Comparison of ENCODE assay signal across 1 cellular context in the genomic region with DNA sequence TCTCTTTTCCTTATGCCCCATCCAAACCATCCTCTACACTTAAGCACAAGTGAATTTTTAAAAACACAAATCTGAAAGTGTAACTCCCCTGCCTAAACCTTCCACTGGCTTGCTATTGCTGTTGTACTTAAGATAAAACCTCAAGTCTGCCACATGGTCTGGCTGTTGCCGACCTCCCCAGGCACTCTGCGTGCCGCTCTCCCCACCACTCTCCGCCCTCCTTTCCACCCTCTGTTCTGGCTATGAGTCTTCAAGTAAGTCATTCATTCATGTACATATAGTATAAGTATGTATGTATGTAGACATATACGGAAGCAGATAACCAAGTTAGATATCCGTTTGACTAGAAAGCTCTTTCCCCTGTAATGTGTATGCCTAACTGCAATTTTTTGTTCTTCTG.
TF ChIP-seq lines count a peak whose summit lies in the region.

No MANE protein-coding gene starts in this region.

TF ChIP-seq in GM12878, 131 proteins besides CTCF, POLR2A, EP300 and RAD21 (continued from another document):
- TF ChIP-seq, protein P1, sequence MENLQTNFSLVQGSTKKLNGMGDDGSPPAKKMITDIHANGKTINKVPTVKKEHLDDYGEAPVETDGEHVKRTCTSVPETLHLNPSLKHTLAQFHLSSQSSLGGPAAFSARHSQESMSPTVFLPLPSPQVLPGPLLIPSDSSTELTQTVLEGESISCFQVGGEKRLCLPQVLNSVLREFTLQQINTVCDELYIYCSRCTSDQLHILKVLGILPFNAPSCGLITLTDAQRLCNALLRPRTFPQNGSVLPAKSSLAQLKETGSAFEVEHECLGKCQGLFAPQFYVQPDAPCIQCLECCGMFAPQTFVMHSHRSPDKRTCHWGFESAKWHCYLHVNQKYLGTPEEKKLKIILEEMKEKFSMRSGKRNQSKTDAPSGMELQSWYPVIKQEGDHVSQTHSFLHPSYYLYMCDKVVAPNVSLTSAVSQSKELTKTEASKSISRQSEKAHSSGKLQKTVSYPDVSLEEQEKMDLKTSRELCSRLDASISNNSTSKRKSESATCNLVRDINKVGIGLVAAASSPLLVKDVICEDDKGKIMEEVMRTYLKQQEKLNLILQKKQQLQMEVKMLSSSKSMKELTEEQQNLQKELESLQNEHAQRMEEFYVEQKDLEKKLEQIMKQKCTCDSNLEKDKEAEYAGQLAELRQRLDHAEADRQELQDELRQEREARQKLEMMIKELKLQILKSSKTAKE (IDR thresholded peaks at IDR 0.05; ENCODE audit: low read depth, poor library complexity, severe bottlenecking), result peak; percentile 75
- no peak for TF ChIP-seq PAX8 (IDR thresholded peaks at IDR 0.05)
- TF ChIP-seq, protein P2, sequence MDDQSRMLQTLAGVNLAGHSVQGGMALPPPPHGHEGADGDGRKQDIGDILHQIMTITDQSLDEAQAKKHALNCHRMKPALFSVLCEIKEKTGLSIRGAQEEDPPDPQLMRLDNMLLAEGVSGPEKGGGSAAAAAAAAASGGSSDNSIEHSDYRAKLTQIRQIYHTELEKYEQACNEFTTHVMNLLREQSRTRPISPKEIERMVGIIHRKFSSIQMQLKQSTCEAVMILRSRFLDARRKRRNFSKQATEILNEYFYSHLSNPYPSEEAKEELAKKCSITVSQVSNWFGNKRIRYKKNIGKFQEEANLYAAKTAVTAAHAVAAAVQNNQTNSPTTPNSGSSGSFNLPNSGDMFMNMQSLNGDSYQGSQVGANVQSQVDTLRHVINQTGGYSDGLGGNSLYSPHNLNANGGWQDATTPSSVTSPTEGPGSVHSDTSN (IDR thresholded peaks at IDR 0.05; ENCODE audit: insufficient replicate concordance, low read depth, low read length), result no peak
- TF ChIP-seq SMAD1 (IDR thresholded peaks at IDR 0.05; ENCODE audit: low read depth, partially characterized antibody), result no peak
- TF ChIP-seq, protein P3, sequence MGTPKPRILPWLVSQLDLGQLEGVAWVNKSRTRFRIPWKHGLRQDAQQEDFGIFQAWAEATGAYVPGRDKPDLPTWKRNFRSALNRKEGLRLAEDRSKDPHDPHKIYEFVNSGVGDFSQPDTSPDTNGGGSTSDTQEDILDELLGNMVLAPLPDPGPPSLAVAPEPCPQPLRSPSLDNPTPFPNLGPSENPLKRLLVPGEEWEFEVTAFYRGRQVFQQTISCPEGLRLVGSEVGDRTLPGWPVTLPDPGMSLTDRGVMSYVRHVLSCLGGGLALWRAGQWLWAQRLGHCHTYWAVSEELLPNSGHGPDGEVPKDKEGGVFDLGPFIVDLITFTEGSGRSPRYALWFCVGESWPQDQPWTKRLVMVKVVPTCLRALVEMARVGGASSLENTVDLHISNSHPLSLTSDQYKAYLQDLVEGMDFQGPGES (IDR thresholded peaks at IDR 0.05), result no peak
- no peak for TF ChIP-seq ASH2L (IDR thresholded peaks at IDR 0.05; ENCODE audit: borderline replicate concordance, low read depth)
- TF ChIP-seq, protein P4, sequence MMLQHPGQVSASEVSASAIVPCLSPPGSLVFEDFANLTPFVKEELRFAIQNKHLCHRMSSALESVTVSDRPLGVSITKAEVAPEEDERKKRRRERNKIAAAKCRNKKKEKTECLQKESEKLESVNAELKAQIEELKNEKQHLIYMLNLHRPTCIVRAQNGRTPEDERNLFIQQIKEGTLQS (IDR thresholded peaks at IDR 0.05; ENCODE audit: borderline replicate concordance, extremely low read depth, low read depth, low read length), result no peak
- no peak for TF ChIP-seq MTA2 (IDR thresholded peaks at IDR 0.05; ENCODE audit: low read depth)
- TF ChIP-seq, protein P5, sequence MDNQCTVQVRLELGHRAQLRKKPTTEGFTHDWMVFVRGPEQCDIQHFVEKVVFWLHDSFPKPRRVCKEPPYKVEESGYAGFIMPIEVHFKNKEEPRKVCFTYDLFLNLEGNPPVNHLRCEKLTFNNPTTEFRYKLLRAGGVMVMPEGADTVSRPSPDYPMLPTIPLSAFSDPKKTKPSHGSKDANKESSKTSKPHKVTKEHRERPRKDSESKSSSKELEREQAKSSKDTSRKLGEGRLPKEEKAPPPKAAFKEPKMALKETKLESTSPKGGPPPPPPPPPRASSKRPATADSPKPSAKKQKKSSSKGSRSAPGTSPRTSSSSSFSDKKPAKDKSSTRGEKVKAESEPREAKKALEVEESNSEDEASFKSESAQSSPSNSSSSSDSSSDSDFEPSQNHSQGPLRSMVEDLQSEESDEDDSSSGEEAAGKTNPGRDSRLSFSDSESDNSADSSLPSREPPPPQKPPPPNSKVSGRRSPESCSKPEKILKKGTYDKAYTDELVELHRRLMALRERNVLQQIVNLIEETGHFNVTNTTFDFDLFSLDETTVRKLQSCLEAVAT (IDR thresholded peaks at IDR 0.05), result no peak
- TF ChIP-seq NBN (IDR thresholded peaks at IDR 0.05), result no peak; the same call in 1 of the 2 replicates
- no peak for TF ChIP-seq ZNF274 (IDR thresholded peaks at IDR 0.05; ENCODE audit: insufficient read depth, insufficient read length)
- TF ChIP-seq, protein P6, sequence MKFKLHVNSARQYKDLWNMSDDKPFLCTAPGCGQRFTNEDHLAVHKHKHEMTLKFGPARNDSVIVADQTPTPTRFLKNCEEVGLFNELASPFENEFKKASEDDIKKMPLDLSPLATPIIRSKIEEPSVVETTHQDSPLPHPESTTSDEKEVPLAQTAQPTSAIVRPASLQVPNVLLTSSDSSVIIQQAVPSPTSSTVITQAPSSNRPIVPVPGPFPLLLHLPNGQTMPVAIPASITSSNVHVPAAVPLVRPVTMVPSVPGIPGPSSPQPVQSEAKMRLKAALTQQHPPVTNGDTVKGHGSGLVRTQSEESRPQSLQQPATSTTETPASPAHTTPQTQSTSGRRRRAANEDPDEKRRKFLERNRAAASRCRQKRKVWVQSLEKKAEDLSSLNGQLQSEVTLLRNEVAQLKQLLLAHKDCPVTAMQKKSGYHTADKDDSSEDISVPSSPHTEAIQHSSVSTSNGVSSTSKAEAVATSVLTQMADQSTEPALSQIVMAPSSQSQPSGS (IDR thresholded peaks at IDR 0.05; ENCODE audit: low read length), result no peak
- TF ChIP-seq SMARCA5 (IDR thresholded peaks at IDR 0.05), result no peak
- TF ChIP-seq SIX5 (IDR thresholded peaks at IDR 0.05; ENCODE audit: low read depth, low read length, severe bottlenecking), result no peak
- no peak for TF ChIP-seq CHD2 (IDR thresholded peaks at IDR 0.05; ENCODE audit: borderline replicate concordance, low read depth, low read length)
- no peak for TF ChIP-seq EZH2 (IDR thresholded peaks at IDR 0.05; ENCODE audit: borderline replicate concordance, control insufficient read depth, low read depth, low read length)
- no peak for TF ChIP-seq YBX1 (IDR thresholded peaks at IDR 0.05)
